ENCODE assay signal across 24 cellular contexts in genomic region chr6:33651403-33651802, GRCh38.
"Had no signal": no experiment of that assay in that cellular context is flagged by ENCODE, and none has a peak within 500 bp of the region (broad histone marks: within the 10 kb centered on the region; RNA-seq: fewer than 3 reads in every experiment).

No MANE protein-coding gene starts in this region.

- H3K9me3 Mint-ChIP-seq: activated CD8-positive, alpha-beta T cell treated with anti-CD3 and anti-CD28 coated beads for 36 hours; activated naive CD4-positive, alpha-beta T cell treated with anti-CD3 and anti-CD28 coated beads for 36 hours; activated naive CD8-positive, alpha-beta T cell treated with anti-CD3 and anti-CD28 coated beads for 36 hours; activated T-cell treated with anti-CD3 and anti-CD28 coated beads, Interleukin-2, amount 50 U/mL, for 24 hours; activated T-helper 1 cell treated with anti-CD3 and anti-CD28 coated beads, Interleukin-12 subunit alpha, Interleukin-12 subunit beta, Interleukin-2, Interleukin-4 antibody, amounts not matched to agents 30 ng/mL and 10 ng/mL and 1 ng/mL, durations not matched to agents 14 hours and 24 hours and 36 hours had no signal

- H3K9me3 ChIP-seq: Peyer's patch, SJSA1 had no signal

- H3K4me3 ChIP-seq: Peyer's patch, SJSA1 had no signal

- H3K27ac ChIP-seq: Peyer's patch, SJSA1, VCaP had no signal

- H3K27me3 ChIP-seq: Peyer's patch, SJSA1 had no signal

- H3K27ac Mint-ChIP-seq: activated CD8-positive, alpha-beta T cell treated with anti-CD3 and anti-CD28 coated beads for 36 hours; activated naive CD4-positive, alpha-beta T cell treated with anti-CD3 and anti-CD28 coated beads for 36 hours; activated naive CD8-positive, alpha-beta T cell treated with anti-CD3 and anti-CD28 coated beads for 36 hours; activated T-helper 1 cell treated with anti-CD3 and anti-CD28 coated beads, Interleukin-12 subunit alpha, Interleukin-12 subunit beta, Interleukin-2, Interleukin-4 antibody, amounts not matched to agents 30 ng/mL and 10 ng/mL and 1 ng/mL, durations not matched to agents 14 hours and 24 hours and 36 hours had no signal

- H3K4me1 ChIP-seq: Peyer's patch, SJSA1 had no signal

- DNase-seq: activated CD4-positive, alpha-beta T cell treated with anti-CD3 and anti-CD28 coated beads, Interleukin-2, amount 50 U/mL, for 1 hour; activated CD4-positive, CD25-positive, alpha-beta regulatory T cell; activated CD8-positive, alpha-beta T cell treated with anti-CD3 and anti-CD28 coated beads for 36 hours; activated effector memory CD4-positive, alpha-beta T cell treated with anti-CD3 and anti-CD28 coated beads, Interleukin-2, amount 50 U/mL, for 16 hours; activated naive CD4-positive, alpha-beta T cell treated with anti-CD3 and anti-CD28 coated beads for 36 hours; activated naive CD8-positive, alpha-beta T cell treated with anti-CD3 and anti-CD28 coated beads for 36 hours; activated T-cell treated with anti-CD3 and anti-CD28 coated beads, Interleukin-2, amount 50 U/mL, for 24 hours; anterior cingulate cortex; caudate nucleus; Karpas-422; MM.1S; NCI-H1105 treated with DMSO at 0.1 percent for 48 hours; NCI-H1436 treated with DMSO at 0.1 percent for 48 hours; NCI-H187; NCI-H2081; NCI-H510A treated with DMSO at 0.1 percent for 48 hours; NCI-H69; NK-92 treated with Interleukin-12 subunit alpha and Interleukin-12 subunit beta, amount 100 ng/mL, for 24 hours; Peyer's patch; SHP77 had no signal

- H3K4me3 Mint-ChIP-seq: activated CD8-positive, alpha-beta T cell treated with anti-CD3 and anti-CD28 coated beads for 36 hours; activated naive CD4-positive, alpha-beta T cell treated with anti-CD3 and anti-CD28 coated beads for 36 hours; activated naive CD8-positive, alpha-beta T cell treated with anti-CD3 and anti-CD28 coated beads for 36 hours; activated T-cell treated with anti-CD3 and anti-CD28 coated beads, Interleukin-2, amount 50 U/mL, for 24 hours; activated T-helper 1 cell treated with anti-CD3 and anti-CD28 coated beads, Interleukin-12 subunit alpha, Interleukin-12 subunit beta, Interleukin-2, Interleukin-4 antibody, amounts not matched to agents 30 ng/mL and 10 ng/mL and 1 ng/mL, durations not matched to agents 14 hours and 24 hours and 36 hours had no signal

- H3K27me3 Mint-ChIP-seq: activated CD8-positive, alpha-beta T cell treated with anti-CD3 and anti-CD28 coated beads for 36 hours; activated naive CD8-positive, alpha-beta T cell treated with anti-CD3 and anti-CD28 coated beads for 36 hours; activated T-cell treated with anti-CD3 and anti-CD28 coated beads, Interleukin-2, amount 50 U/mL, for 24 hours had no signal

- ATAC-seq: activated CD8-positive, alpha-beta T cell treated with anti-CD3 and anti-CD28 coated beads for 36 hours; SK-N-SH treated with all-trans-retinoic acid at 6 μM for 48 hours had no signal
